19 cellular contexts compared by ENCODE assay signal in genomic region chr5:59489551-59489950, GRCh38.
"Had no signal": no experiment of that assay in that cellular context is flagged by ENCODE, and none has a peak within 500 bp of the region (broad histone marks: within the 10 kb centered on the region; RNA-seq: fewer than 3 reads in every experiment).

No MANE protein-coding gene starts in this region.

- DNase-seq: activated B cell treated with CpG ODN at 0.5 μM for 24 hours; activated CD4-positive, alpha-beta T cell treated with anti-CD3 and anti-CD28 coated beads, Interleukin-2, amount 10 ng/mL, durations not matched to agents 24 days and 14 days; activated CD8-positive, alpha-beta T cell treated with anti-CD3 and anti-CD28 coated beads for 36 hours; activated naive CD4-positive, alpha-beta T cell treated with Interleukin-2 at 50 U/mL for 16 hours; activated naive CD8-positive, alpha-beta T cell treated with anti-CD3 and anti-CD28 coated beads, Interleukin-2, amount 10 ng/mL, durations not matched to agents 7 days and 5 days; activated T-cell treated with anti-CD3 and anti-CD28 coated beads, Interleukin-2, amount 50 U/mL, for 24 hours; amygdala; caudate nucleus; colonic mucosa; endodermal cell; heart right ventricle; mesendoderm; natural killer cell; retina; stimulated activated CD4-positive, alpha-beta T cell treated with anti-CD3 and anti-CD28 coated beads, Interleukin-2, amount 100 ng/mL, for 24 hours; stimulated activated naive CD4-positive, alpha-beta T cell treated with Interleukin-2 at 50 U/mL for 16 hours; substantia nigra; SW 1271; tibial artery had no signal

- ATAC-seq: activated CD8-positive, alpha-beta T cell treated with anti-CD3 and anti-CD28 coated beads for 36 hours; heart right ventricle; natural killer cell had no signal

- H3K4me3 ChIP-seq: colonic mucosa, heart right ventricle, tibial artery had no signal
